10 cellular contexts compared by ENCODE assay signal in genomic region chr3:45676248-45677044, GRCh38. TPM values are rescaled to one million over a fixed set of nuclear protein-coding genes. Genes with fewer than 3 reads are reported as not detected.
A peak's percentile ranks its signal among the peaks of the same experiment; 100 is the strongest.
DNase-seq lines count a peak whose midpoint lies in the region; ATAC-seq and TF ChIP-seq lines count a peak whose summit lies in the region.
"Had no signal": no experiment of that assay in that cellular context is flagged by ENCODE, and none has a peak within 500 bp of the region (broad histone marks: within the 10 kb centered on the region; RNA-seq: fewer than 3 reads in every experiment).

No MANE protein-coding gene starts in this region.

- H3K23ac ChIP-seq in trophoblast cell (ENCODE audit: low read length), result no peak overlapping the region

- H3K4ac ChIP-seq in trophoblast cell (ENCODE audit: low read depth, low read length), result no peak overlapping the region

- peaks cover 0 to 1% of the 10 kb centered on the region in 2 donors for H3K27me3 Mint-ChIP-seq in CD8-positive, alpha-beta memory T cell
- H3K27me3 Mint-ChIP-seq in T-cell, result no peaks in the 10 kb centered on the region

- no peaks in the 10 kb centered on the region for H3K9me3 ChIP-seq in CD8-positive, alpha-beta memory T cell (ENCODE audit: low read length)
- H3K9me3 ChIP-seq in trophoblast cell (ENCODE audit: insufficient read depth, low read depth, low read length) (no peaks in the 10 kb centered on the region), body of pancreas (no peaks in the 10 kb centered on the region)

- peak overlapping the region; percentile 5 for H4K8ac ChIP-seq in trophoblast cell (ENCODE audit: low read depth, low read length)

- CTCF ChIA-PET in CD8-positive, alpha-beta memory T cell (lab: Charles Lee), result interaction anchor here (0.9 to 3.4 kb wide), 7 partner anchors 9 to 20 kb away, joined by 3 to 24 read pairs (median 3); no protein-coding TSS in a partner anchor
- CTCF ChIA-PET in T-cell (lab: Charles Lee), result interaction anchor here (0.8 to 2.3 kb wide), 4 partner anchors 15 to 29 kb away, joined by 3 to 11 read pairs (median 6); no protein-coding TSS in a partner anchor

- H2BK12ac ChIP-seq in trophoblast cell (ENCODE audit: low read length), result peak overlapping the region; percentile 61

- H2AK5ac ChIP-seq in trophoblast cell (ENCODE audit: low read length), result no peak overlapping the region

- H4K91ac ChIP-seq in trophoblast cell (ENCODE audit: low read depth, low read length), result peak overlapping the region; percentile 1

- peak overlapping the region; percentile 36 to 86 (median 74) for H3K4me3 Mint-ChIP-seq in CD8-positive, alpha-beta memory T cell
- H3K4me3 Mint-ChIP-seq in T-cell, result peak overlapping the region; percentile 58 to 76 (median 69)

- no peaks in the 10 kb centered on the region for H3K27me3 ChIP-seq in CD8-positive, alpha-beta memory T cell (ENCODE audit: insufficient read depth, low read length, poor library complexity, severe bottlenecking)
- no peaks in the 10 kb centered on the region for H3K27me3 ChIP-seq in trophoblast cell (ENCODE audit: insufficient read depth, low read length)
- no peaks in the 10 kb centered on the region for H3K27me3 ChIP-seq in body of pancreas

- no peak overlapping the region for H3K27ac ChIP-seq in CD8-positive, alpha-beta memory T cell (ENCODE audit: low read depth, low read length)
- peak overlapping the region; percentile 26 for H3K27ac ChIP-seq in trophoblast cell (ENCODE audit: low read depth, low read length)
- peak overlapping the region in 2 of 4 donors; percentile 28 to 33 for H3K27ac ChIP-seq in body of pancreas

- no peak overlapping the region for H2AFZ ChIP-seq in trophoblast cell (ENCODE audit: insufficient read depth, low read length, poor library complexity)

- ATAC-seq in T-cell (replicated peaks in 1 of 4), result peak; percentile 34 to 44 (median 39)
- ATAC-seq in body of pancreas, result no peak
- ATAC-seq in GM19467 (IDR thresholded peaks at IDR 0.05; ENCODE audit: unreplicated experiment), result no peak

- peaks cover 16 to 25% (median 23%) of the 10 kb centered on the region in 3 donors for H3K4me1 Mint-ChIP-seq in CD8-positive, alpha-beta memory T cell
- peaks cover 16 to 31% (median 21%) of the 10 kb centered on the region in 3 donors for H3K4me1 Mint-ChIP-seq in T-cell

- POLR2A ChIA-PET in CD8-positive, alpha-beta memory T cell (lab: Charles Lee), result interaction anchor here (1.0 kb wide), 1 partner anchor 18 kb away, joined by 3 read pairs; no protein-coding TSS in a partner anchor
- POLR2A ChIA-PET in T-cell (lab: Charles Lee), result interaction anchor here in 1 of 2 donors (1.3 kb wide), 1 partner anchor 13 kb away, joined by 3 read pairs; the partner anchor contains the start of gene SACM1L

- H2BK5ac ChIP-seq in trophoblast cell (ENCODE audit: low read depth, low read length, poor library complexity), result peak overlapping the region; percentile 5

- intact Hi-C loops in body of pancreas (cut with DNase I), result no loop called here

- H3K79me2 ChIP-seq in trophoblast cell (ENCODE audit: control insufficient read depth, insufficient read depth, low read length, poor library complexity), result no peaks in the 10 kb centered on the region

- H3K36me3 Mint-ChIP-seq in CD8-positive, alpha-beta memory T cell, result peaks cover 0 to 60% (median 11%) of the 10 kb centered on the region in 3 donors
- H3K36me3 Mint-ChIP-seq in T-cell, result peaks cover 31% of the 10 kb centered on the region

- H3K4me2 ChIP-seq in trophoblast cell (ENCODE audit: low read length), result no peak overlapping the region

- peaks cover 4% of the 10 kb centered on the region for H3K36me3 ChIP-seq in CD8-positive, alpha-beta memory T cell (ENCODE audit: insufficient read depth, low read length)
- peaks cover 3 to 14% of the 10 kb centered on the region in 2 experiments for H3K36me3 ChIP-seq in trophoblast cell (ENCODE audit: control insufficient read depth in 1 of 2, insufficient read depth in 2 of 2, low read length in 2 of 2)
- peaks cover 5 to 19% of the 10 kb centered on the region in 2 donors for H3K36me3 ChIP-seq in body of pancreas (replicated peaks in 1 of 2; ENCODE audit: insufficient read depth in 1 of 2, low read depth in 2 of 2)

- DNase-seq in CD8-positive, alpha-beta memory T cell, result no peak
- DNase-seq in T-cell (peak in 1 of 34 experiments; percentile 17), fibroblast of villous mesenchyme (ENCODE audit: low read depth) (peak; percentile 36), trophoblast cell (no peak), body of pancreas (no peak), nucleus accumbens (lab: John Stamatoyannopoulos, UW) (no peak)
- no peak for DNase-seq in stimulated activated CD4-positive, alpha-beta T cell treated with anti-CD3 and anti-CD28 coated beads, Interleukin-12 subunit alpha, Interleukin-12 subunit beta, amount 100 ng/mL, for 4 hours
- DNase-seq: hippocampal formation; stimulated activated CD4-positive, alpha-beta T cell treated with anti-CD3 and anti-CD28 coated beads, Interleukin-2, amount 100 ng/mL, for 48 hours had no signal

- H3K4me3 ChIP-seq in CD8-positive, alpha-beta memory T cell (ENCODE audit: low read length), result peak overlapping the region; percentile 43
- no peak overlapping the region for H3K4me3 ChIP-seq in fibroblast of villous mesenchyme (ENCODE audit: low read depth, low read length)
- H3K4me3 ChIP-seq in trophoblast cell (ENCODE audit: low read depth, low read length), result no peak overlapping the region
- H3K4me3 ChIP-seq in body of pancreas, result no peak overlapping the region

- H4K12ac ChIP-seq in trophoblast cell (ENCODE audit: low read depth, low read length), result no peak overlapping the region

- WGBS in trophoblast cell (ENCODE audit: extremely low coverage, insufficient coverage, insufficient read length), result no CpG with 5 or more reads among the region's 7 CpGs
- WGBS in body of pancreas, 2 donors, result 71 to 77% methylated on average over 7 of the region's 7 CpGs

- peak overlapping the region; percentile 3 for H2BK120ac ChIP-seq in trophoblast cell (ENCODE audit: insufficient read depth, low read length, poor library complexity)

- H3K79me1 ChIP-seq in trophoblast cell (ENCODE audit: low read length), result peaks cover 13% of the 10 kb centered on the region

- peak overlapping the region; percentile 12 for H3K18ac ChIP-seq in trophoblast cell (ENCODE audit: low read length)

- peaks cover 21% of the 10 kb centered on the region for H3K4me1 ChIP-seq in CD8-positive, alpha-beta memory T cell (ENCODE audit: insufficient read depth, low read length)
- H3K4me1 ChIP-seq in trophoblast cell (ENCODE audit: control insufficient read depth in 1 of 2, insufficient read depth in 2 of 2, low read length in 2 of 2), result peaks cover 25 to 30% of the 10 kb centered on the region in 2 experiments
- H3K4me1 ChIP-seq in body of pancreas, result no peaks in the 10 kb centered on the region

- TF ChIP-seq CTCF in fibroblast of villous mesenchyme (IDR thresholded peaks at IDR 0.05; ENCODE audit: insufficient read depth, low read depth, low read length) (no peak), body of pancreas (IDR thresholded peaks at IDR 0.05) (no peak)

- TF ChIP-seq POLR2A in body of pancreas (IDR thresholded peaks at IDR 0.05), result no peak

- H3K14ac ChIP-seq in trophoblast cell (ENCODE audit: low read length), result peak overlapping the region; percentile 19

- H3K9ac ChIP-seq in trophoblast cell (ENCODE audit: low read length), result no peak overlapping the region

- no peaks in the 10 kb centered on the region for H3K9me3 Mint-ChIP-seq in CD8-positive, alpha-beta memory T cell
- no peaks in the 10 kb centered on the region for H3K9me3 Mint-ChIP-seq in T-cell

- peak overlapping the region; percentile 93 to 98 (median 96) for H3K27ac Mint-ChIP-seq in CD8-positive, alpha-beta memory T cell
- H3K27ac Mint-ChIP-seq in T-cell, result peak overlapping the region; percentile 96 to 98

RNA-seq across cellular contexts. Expression of gene SACM1L, which starts 12.8 kb away (rescaled TPM):
- 10 to 100 TPM; 78.7 to 79.1 TPM for total RNA-seq in CD8-positive, alpha-beta memory T cell
- polyA plus RNA-seq in CD8-positive, alpha-beta memory T cell, result 41.0 TPM
- total RNA-seq in T-cell (10 to 100 TPM; 62.8 to 81.5 (median 69.1) TPM), fibroblast of villous mesenchyme (29.3 and 53.1 TPM in 2 replicates), body of pancreas (10 to 100 TPM; 25.1 to 49.5 TPM)
- 16.8 and 16.9 TPM in 2 replicates for polyA plus RNA-seq in trophoblast cell (2013)

Comparison
In these comparisons a context has a peak if more than half of its experiments do, and no peak if none do; other contexts are left out.
1. ATAC-seq: peak in T-cell (4 of 4); none in body of pancreas (single experiment) and GM19467 (single experiment).